Comparison of ENCODE assay signal across 22 cellular contexts in the genomic region with DNA sequence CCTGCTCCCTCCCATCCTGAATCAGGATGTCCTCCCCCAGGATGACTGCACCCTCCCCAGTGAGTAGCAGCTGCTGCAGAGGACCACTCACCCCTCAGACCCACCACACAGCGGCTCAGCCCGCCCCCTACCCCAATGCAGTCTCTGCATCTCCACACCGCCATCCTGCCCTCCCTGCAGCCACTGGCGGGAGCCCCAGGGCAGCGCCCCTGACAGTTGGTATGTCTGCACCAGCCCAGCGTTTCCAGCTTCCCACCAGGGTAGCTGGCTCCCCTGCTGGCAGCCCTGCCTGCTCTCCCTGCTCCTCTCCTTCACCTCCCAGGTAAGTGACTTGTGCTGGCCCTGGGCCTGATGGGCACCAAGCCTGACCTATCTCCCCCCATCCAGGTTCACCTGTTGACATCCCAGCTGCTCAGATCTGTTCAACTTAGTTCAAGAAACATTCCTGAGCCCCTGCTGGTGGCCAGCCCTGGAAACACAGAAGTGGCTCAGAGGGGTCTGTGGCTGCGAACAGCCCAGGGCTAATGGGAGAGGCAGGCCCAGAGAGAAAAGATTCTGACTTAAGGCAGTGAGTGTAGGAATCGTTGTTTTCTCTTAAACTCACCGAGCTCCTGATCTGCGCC.
"Had no signal": no experiment of that assay in that cellular context is flagged by ENCODE, and none has a peak within 500 bp of the region (broad histone marks: within the 10 kb centered on the region; RNA-seq: fewer than 3 reads in every experiment).

No MANE protein-coding gene starts in this region.

- H3K27me3 ChIP-seq: esophagus muscularis mucosa, gastrocnemius medialis, neutrophil, right lobe of liver, upper lobe of left lung, uterus had no signal

- H3K27ac Mint-ChIP-seq: memory B cell; natural killer cell treated with Interleukin-12 subunit alpha and Interleukin-12 subunit beta and Interleukin-15 and Interleukin-18, amount 100 ng/mL, for 72 hours; stimulated activated effector memory CD8-positive, alpha-beta T cell treated with anti-CD3 and anti-CD28 coated beads, Interleukin-12 subunit alpha, Interleukin-12 subunit beta, amount 100 ng/mL, for 72 hours; stimulated activated naive CD8-positive, alpha-beta T cell treated with anti-CD3 and anti-CD28 coated beads, Interleukin-15, Interleukin-2, amounts not matched to agents 100 ng/mL and 50 ng/mL, for 24 hours had no signal

- H3K27me3 Mint-ChIP-seq: stimulated activated naive CD8-positive, alpha-beta T cell treated with anti-CD3 and anti-CD28 coated beads, Interleukin-15, Interleukin-2, amounts not matched to agents 100 ng/mL and 50 ng/mL, for 24 hours had no signal

- H3K4me3 Mint-ChIP-seq: memory B cell; natural killer cell treated with Interleukin-12 subunit alpha and Interleukin-12 subunit beta and Interleukin-15 and Interleukin-18, amount 100 ng/mL, for 72 hours; stimulated activated effector memory CD8-positive, alpha-beta T cell treated with anti-CD3 and anti-CD28 coated beads, Interleukin-12 subunit alpha, Interleukin-12 subunit beta, amount 100 ng/mL, for 72 hours; stimulated activated naive CD8-positive, alpha-beta T cell treated with anti-CD3 and anti-CD28 coated beads, Interleukin-15, Interleukin-2, amounts not matched to agents 100 ng/mL and 50 ng/mL, for 24 hours had no signal

- H3K4me1 Mint-ChIP-seq: memory B cell; stimulated activated effector memory CD8-positive, alpha-beta T cell treated with anti-CD3 and anti-CD28 coated beads, Interleukin-12 subunit alpha, Interleukin-12 subunit beta, amount 100 ng/mL, for 72 hours had no signal

- H3K27ac ChIP-seq: epithelial cell of prostate, esophagus muscularis mucosa, gastrocnemius medialis, heart right ventricle, left ventricle myocardium inferior, lower lobe of right lung, neutrophil, psoas muscle, right lobe of liver, tibial artery, upper lobe of left lung, uterus had no signal

- H3K4me1 ChIP-seq: heart right ventricle, left ventricle myocardium inferior, lower lobe of right lung, psoas muscle, right lobe of liver, tibial artery, upper lobe of left lung, uterus had no signal

- H3K9me3 Mint-ChIP-seq: memory B cell; natural killer cell treated with Interleukin-12 subunit alpha and Interleukin-12 subunit beta and Interleukin-15 and Interleukin-18, amount 100 ng/mL, for 72 hours; stimulated activated effector memory CD8-positive, alpha-beta T cell treated with anti-CD3 and anti-CD28 coated beads, Interleukin-12 subunit alpha, Interleukin-12 subunit beta, amount 100 ng/mL, for 72 hours; stimulated activated naive CD8-positive, alpha-beta T cell treated with anti-CD3 and anti-CD28 coated beads, Interleukin-15, Interleukin-2, amounts not matched to agents 100 ng/mL and 50 ng/mL, for 24 hours had no signal

- ATAC-seq: gastrocnemius medialis; heart right ventricle; lower lobe of right lung; psoas muscle; stimulated activated effector memory CD8-positive, alpha-beta T cell treated with anti-CD3 and anti-CD28 coated beads, Interleukin-12 subunit alpha, Interleukin-12 subunit beta, amount 100 ng/mL, for 72 hours had no signal

- H3K36me3 ChIP-seq: esophagus muscularis mucosa, gastrocnemius medialis, heart right ventricle, left ventricle myocardium inferior, lower lobe of right lung, neutrophil, right lobe of liver, tibial artery, upper lobe of left lung, uterus had no signal

- DNase-seq: effector memory CD4-positive, alpha-beta T cell; gastrocnemius medialis; heart right ventricle; islet precursor cell; left ventricle myocardium inferior; lower lobe of right lung; midbrain; psoas muscle; retina; right lobe of liver; stimulated activated CD4-positive, alpha-beta T cell treated with anti-CD3 and anti-CD28 coated beads, Interleukin-4, amount 100 ng/mL, for 1 hour; stimulated activated CD8-positive, alpha-beta memory T cell treated with anti-CD3 and anti-CD28 coated beads, Interleukin-4, amount 100 ng/mL, for 48 hours; tibial artery; upper lobe of left lung; uterus had no signal

- H3K36me3 Mint-ChIP-seq: memory B cell; natural killer cell treated with Interleukin-12 subunit alpha and Interleukin-12 subunit beta and Interleukin-15 and Interleukin-18, amount 100 ng/mL, for 72 hours; stimulated activated effector memory CD8-positive, alpha-beta T cell treated with anti-CD3 and anti-CD28 coated beads, Interleukin-12 subunit alpha, Interleukin-12 subunit beta, amount 100 ng/mL, for 72 hours had no signal

- H3K9me3 ChIP-seq: esophagus muscularis mucosa, gastrocnemius medialis, heart right ventricle, left ventricle myocardium inferior, lower lobe of right lung, neutrophil, psoas muscle, right lobe of liver, tibial artery, upper lobe of left lung, uterus had no signal

- H3K4me3 ChIP-seq: esophagus muscularis mucosa, gastrocnemius medialis, heart right ventricle, left ventricle myocardium inferior, lower lobe of right lung, psoas muscle, right lobe of liver, tibial artery, upper lobe of left lung, uterus had no signal
